In genomic region chr13:24012648-24013047, GRCh38 we compare ENCODE assay signal across 23 cellular contexts.
"Had no signal": no experiment of that assay in that cellular context is flagged by ENCODE, and none has a peak within 500 bp of the region (broad histone marks: within the 10 kb centered on the region; RNA-seq: fewer than 3 reads in every experiment).

No MANE protein-coding gene starts in this region.

- H3K4me3 ChIP-seq: adrenal gland, ascending aorta, colonic mucosa, left ventricle myocardium inferior, thoracic aorta, upper lobe of left lung had no signal

- H3K9me3 ChIP-seq: adrenal gland, ascending aorta, colonic mucosa, left ventricle myocardium inferior, thoracic aorta, upper lobe of left lung had no signal

- H3K36me3 ChIP-seq: adrenal gland, ascending aorta, colonic mucosa, left ventricle myocardium inferior, thoracic aorta, upper lobe of left lung had no signal

- H3K27ac ChIP-seq: adrenal gland, ascending aorta, colonic mucosa, left ventricle myocardium inferior, thoracic aorta, upper lobe of left lung had no signal

- ATAC-seq: activated T-helper 17 cell treated with anti-CD3 and anti-CD28 coated beads, Interleukin-2, amount 50 U/mL, for 72 hours; sciatic nerve; WTC11 had no signal

- H3K27me3 Mint-ChIP-seq: activated naive CD8-positive, alpha-beta T cell; activated T-cell treated with anti-CD3 and anti-CD28 coated beads, Interleukin-2, amount 50 U/mL, for 24 hours had no signal

- H3K4me1 Mint-ChIP-seq: activated T-helper 17 cell treated with anti-CD3 and anti-CD28 coated beads, Interleukin-2, amount 50 U/mL, for 72 hours; stimulated activated naive B cell treated with anti-CD40 and anti-IgM and Interleukin-4, amounts not matched to agents 10 μg/mL and 1 μg/mL and 100 μg/mL, for 72 hours; WTC11 had no signal

- DNase-seq: activated CD4-positive, alpha-beta T cell treated with anti-CD3 and anti-CD28 coated beads, Interleukin-2, amount 50 U/mL, for 4 hours; activated CD8-positive, alpha-beta memory T cell treated with anti-CD3 and anti-CD28 coated beads for 24 hours; activated CD8-positive, alpha-beta memory T cell treated with anti-CD3 and anti-CD28 coated beads, Interleukin-2, amount 50 U/mL, for 4 hours; activated T-cell treated with anti-CD3 and anti-CD28 coated beads, Interleukin-2, amount 50 U/mL, for 24 hours; central memory CD4-positive, alpha-beta T cell; colonic mucosa; erythroblast; foreskin melanocyte; left ventricle myocardium inferior; midbrain; occipital lobe; small intestine; stimulated activated CD4-positive, alpha-beta T cell treated with anti-CD3 and anti-CD28 coated beads, Interleukin-2, amount 100 ng/mL, for 24 hours; stimulated activated naive B cell treated with anti-CD40 and anti-IgM and Interleukin-4, amounts not matched to agents 10 μg/mL and 1 μg/mL and 100 μg/mL, for 72 hours; T-helper 9 cell; upper lobe of left lung had no signal

- H3K36me3 Mint-ChIP-seq: activated naive CD8-positive, alpha-beta T cell; stimulated activated naive B cell treated with anti-CD40 and anti-IgM and Interleukin-4, amounts not matched to agents 10 μg/mL and 1 μg/mL and 100 μg/mL, for 72 hours; WTC11 had no signal

- H3K27ac Mint-ChIP-seq: activated naive CD8-positive, alpha-beta T cell; activated T-cell treated with anti-CD3 and anti-CD28 coated beads, Interleukin-2, amount 50 U/mL, for 24 hours; activated T-helper 17 cell treated with anti-CD3 and anti-CD28 coated beads, Interleukin-2, amount 50 U/mL, for 72 hours; stimulated activated naive B cell treated with anti-CD40 and anti-IgM and Interleukin-4, amounts not matched to agents 10 μg/mL and 1 μg/mL and 100 μg/mL, for 72 hours; WTC11 had no signal

- H3K9me3 Mint-ChIP-seq: activated T-cell treated with anti-CD3 and anti-CD28 coated beads, Interleukin-2, amount 50 U/mL, for 24 hours; activated T-helper 17 cell treated with anti-CD3 and anti-CD28 coated beads, Interleukin-2, amount 50 U/mL, for 72 hours; stimulated activated naive B cell treated with anti-CD40 and anti-IgM and Interleukin-4, amounts not matched to agents 10 μg/mL and 1 μg/mL and 100 μg/mL, for 72 hours had no signal

- H3K4me1 ChIP-seq: adrenal gland, ascending aorta, colonic mucosa, upper lobe of left lung had no signal

- H3K27me3 ChIP-seq: adrenal gland, ascending aorta, colonic mucosa, upper lobe of left lung had no signal

- H3K4me3 Mint-ChIP-seq: activated naive CD8-positive, alpha-beta T cell; activated T-cell treated with anti-CD3 and anti-CD28 coated beads, Interleukin-2, amount 50 U/mL, for 24 hours; activated T-helper 17 cell treated with anti-CD3 and anti-CD28 coated beads, Interleukin-2, amount 50 U/mL, for 72 hours; stimulated activated naive B cell treated with anti-CD40 and anti-IgM and Interleukin-4, amounts not matched to agents 10 μg/mL and 1 μg/mL and 100 μg/mL, for 72 hours; WTC11 had no signal
